8 cellular contexts compared by ENCODE assay signal in genomic region chr5:38265546-38266179, GRCh38. TPM values are rescaled to one million over a fixed set of nuclear protein-coding genes. Genes with fewer than 3 reads are reported as not detected.
DNase-seq lines count a peak whose midpoint lies in the region; ATAC-seq and TF ChIP-seq lines count a peak whose summit lies in the region.

No MANE protein-coding gene starts in this region.

- ATAC-seq in effector memory CD8-positive, alpha-beta T cell (replicated peaks): peak; percentile 24

- H3K4me1 ChIP-seq in tibial artery: no peaks in the 10 kb centered on the region

- no peaks in the 10 kb centered on the region for H3K27me3 ChIP-seq in WERI-Rb-1 (ENCODE audit: insufficient read depth, low read depth, severe bottlenecking)
- peaks cover 0 to 20% of the 10 kb centered on the region in 2 donors for H3K27me3 ChIP-seq in tibial artery

- peak in 5 of 6 experiments; percentile 1 to 68 (median 11) for DNase-seq in stimulated activated naive CD4-positive, alpha-beta T cell (lab: John Stamatoyannopoulos, UW)
- DNase-seq in stimulated activated naive CD4-positive, alpha-beta T cell treated with Interleukin-2 at 50 U/mL for 16 hours (lab: John Stamatoyannopoulos, UW): no peak
- DNase-seq in HFFc6 (peak; percentile 42), NAMALWA (ENCODE audit: low spot score) (peak; percentile 71), WERI-Rb-1 (peak; percentile 86), middle frontal gyrus (ENCODE audit: extremely low spot score, low spot score) (peak; percentile 45), tibial artery (peak in 1 of 2 donors; percentile 36)
- DNase-seq in effector memory CD8-positive, alpha-beta T cell: peak in 2 of 3 experiments; percentile 4 to 9

- H3K36me3 ChIP-seq in WERI-Rb-1: peaks cover 27% of the 10 kb centered on the region
- H3K36me3 ChIP-seq in tibial artery: no peaks in the 10 kb centered on the region

- no peaks in the 10 kb centered on the region for H3K9me3 Mint-ChIP-seq in HFFc6
- H3K9me3 Mint-ChIP-seq in effector memory CD8-positive, alpha-beta T cell: no peaks in the 10 kb centered on the region

- H3K9me3 ChIP-seq in WERI-Rb-1 (ENCODE audit: severe bottlenecking) (no peaks in the 10 kb centered on the region), tibial artery (no peaks in the 10 kb centered on the region)

- H3K27ac ChIP-seq in WERI-Rb-1: peak overlapping the region; percentile 64
- no peak overlapping the region for H3K27ac ChIP-seq in tibial artery

- no peak overlapping the region for H3K27ac Mint-ChIP-seq in HFFc6
- no peak overlapping the region for H3K27ac Mint-ChIP-seq in effector memory CD8-positive, alpha-beta T cell

- TF ChIP-seq CTCF in HFFc6 (IDR thresholded peaks at IDR 0.05): peak; percentile 94
- TF ChIP-seq CTCF in WERI-Rb-1 (IDR thresholded peaks at IDR 0.05; ENCODE audit: low read depth, low read length): peak; percentile 67
- TF ChIP-seq CTCF in tibial artery (IDR thresholded peaks at IDR 0.05): peak; percentile 46 to 55

- no peaks in the 10 kb centered on the region for H3K4me1 Mint-ChIP-seq in HFFc6 (ENCODE audit: low read depth)
- no peaks in the 10 kb centered on the region for H3K4me1 Mint-ChIP-seq in effector memory CD8-positive, alpha-beta T cell (ENCODE audit: low read depth in 2 of 2)

- no peaks in the 10 kb centered on the region for H3K36me3 Mint-ChIP-seq in HFFc6 (ENCODE audit: low read depth)
- H3K36me3 Mint-ChIP-seq in effector memory CD8-positive, alpha-beta T cell (ENCODE audit: insufficient read depth): no peaks in the 10 kb centered on the region

- H3K4me3 ChIP-seq in WERI-Rb-1 (ENCODE audit: low read depth, low read length): no peak overlapping the region
- no peak overlapping the region for H3K4me3 ChIP-seq in tibial artery

- intact Hi-C loops in tibial artery (cut with DNase I; ENCODE audit: low total_unique reads): no loop called here

- H3K4me3 Mint-ChIP-seq in HFFc6: no peak overlapping the region
- H3K4me3 Mint-ChIP-seq in effector memory CD8-positive, alpha-beta T cell: no peak overlapping the region

- peaks cover 14% of the 10 kb centered on the region for H3K27me3 Mint-ChIP-seq in HFFc6 (ENCODE audit: insufficient read depth)
- peaks cover 20 to 53% of the 10 kb centered on the region in 2 donors for H3K27me3 Mint-ChIP-seq in effector memory CD8-positive, alpha-beta T cell

RNA-seq across cellular contexts. Expression of gene EGFLAM, which starts 7.3 kb away (rescaled TPM):
- 1 to 10 TPM; 1.1 to 7.2 (median 6.0) TPM for total RNA-seq in HFFc6 (2021; fragmentation: NEBNext Ultra II Directional; extraction: Animal tissue kit (Norgen Biotek cat#: 25700))
